In the genomic region with DNA sequence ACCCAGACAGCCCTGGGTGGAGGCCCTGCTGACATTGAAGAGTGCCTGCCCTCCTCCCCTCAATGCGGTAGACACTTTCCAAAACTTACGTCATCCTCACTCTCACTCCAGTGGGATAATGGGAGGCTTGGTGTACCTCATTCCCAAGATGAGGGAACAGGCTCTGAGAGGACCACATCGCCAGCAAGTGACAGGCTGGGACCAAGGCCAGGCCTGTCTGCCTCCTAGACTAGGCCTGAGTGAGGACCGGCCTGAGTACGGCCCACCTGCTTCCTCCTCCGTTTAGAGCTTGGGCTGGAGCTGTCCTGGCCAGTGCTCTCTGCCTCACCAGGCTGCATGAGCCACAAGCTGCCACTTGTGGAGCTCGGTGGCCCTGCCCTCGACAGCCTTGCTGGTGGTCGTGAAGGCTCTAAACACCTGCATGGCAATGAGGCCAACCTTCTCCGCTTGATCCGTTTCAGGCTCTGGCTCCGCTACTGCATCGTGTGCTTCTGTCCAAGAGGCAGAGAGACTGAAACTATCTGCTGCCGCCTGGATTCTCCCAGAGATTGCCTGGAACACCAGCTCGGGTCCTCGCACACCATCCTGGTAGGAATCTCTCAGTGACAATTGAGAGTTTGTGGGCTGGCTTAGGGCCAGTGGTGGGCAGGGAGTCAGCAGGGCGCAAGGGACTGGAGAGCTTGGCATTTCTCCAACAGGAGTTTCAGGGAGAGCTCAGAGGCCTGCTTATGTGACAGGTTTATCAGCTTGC, we compare ENCODE assay signal across 12 cellular contexts. TPM values are rescaled to one million over a fixed set of nuclear protein-coding genes. Genes with fewer than 3 reads are reported as not detected.
DNase-seq lines count a peak whose midpoint lies in the region; ATAC-seq and TF ChIP-seq lines count a peak whose summit lies in the region.
"Had no signal": no experiment of that assay in that cellular context is flagged by ENCODE, and none has a peak within 500 bp of the region (broad histone marks: within the 10 kb centered on the region; RNA-seq: fewer than 3 reads in every experiment).

No MANE protein-coding gene starts in this region.

- WGBS in psoas muscle, 3 donors: 46 to 59% (median 47%) methylated on average over 17 of the region's 17 CpGs

- H3K4me3 Mint-ChIP-seq in activated T-cell treated with anti-CD3 and anti-CD28 coated beads, Interleukin-2, amount 50 U/mL, for 24 hours: no peak overlapping the region
- no peak overlapping the region for H3K4me3 Mint-ChIP-seq in activated CD4-positive, alpha-beta T cell treated with anti-CD3 and anti-CD28 coated beads for 36 hours
- H3K4me3 Mint-ChIP-seq: stimulated activated memory B cell treated with anti-CD40 and anti-IgM and Interleukin-4, amounts not matched to agents 10 μg/mL and 1 μg/mL and 100 μg/mL, for 72 hours had no signal

- no peaks in the 10 kb centered on the region for H3K27me3 ChIP-seq in fibroblast of lung (ENCODE audit: control insufficient read depth, insufficient read depth, low read length)
- no peaks in the 10 kb centered on the region for H3K27me3 ChIP-seq in psoas muscle (ENCODE audit: insufficient read depth in 3 of 3, low read length in 2 of 3)
- H3K27me3 ChIP-seq: neutrophil had no signal

- H3K36me3 ChIP-seq in fibroblast of lung (ENCODE audit: control insufficient read depth, insufficient read depth, low read length): peaks cover 4% of the 10 kb centered on the region
- H3K36me3 ChIP-seq in psoas muscle (ENCODE audit: insufficient read depth in 1 of 2, low read depth in 1 of 2): peaks cover 0 to 31% of the 10 kb centered on the region in 2 donors

- TF ChIP-seq CTCF in fibroblast of lung (conservative IDR thresholded peaks at IDR 0.05 in 1 of 2, IDR thresholded peaks at IDR 0.05 in 1 of 2; ENCODE audit: low read depth in 1 of 2, low read length in 2 of 2) (no peak), psoas muscle (IDR thresholded peaks at IDR 0.05) (no peak)

- H3K36me3 Mint-ChIP-seq in activated T-cell treated with anti-CD3 and anti-CD28 coated beads, Interleukin-2, amount 50 U/mL, for 24 hours (ENCODE audit: low read depth): no peaks in the 10 kb centered on the region
- no peaks in the 10 kb centered on the region for H3K36me3 Mint-ChIP-seq in activated CD4-positive, alpha-beta T cell treated with anti-CD3 and anti-CD28 coated beads for 36 hours (ENCODE audit: low read depth)
- H3K36me3 Mint-ChIP-seq: stimulated activated memory B cell treated with anti-CD40 and anti-IgM and Interleukin-4, amounts not matched to agents 10 μg/mL and 1 μg/mL and 100 μg/mL, for 72 hours had no signal

- H4K20me1 ChIP-seq in fibroblast of lung (ENCODE audit: control insufficient read depth, extremely low read depth, insufficient read depth, low read length): no peaks in the 10 kb centered on the region

- H3K27ac ChIP-seq in fibroblast of lung (ENCODE audit: insufficient read depth, low read length) (no peak overlapping the region), psoas muscle (no peak overlapping the region)
- H3K27ac ChIP-seq: epithelial cell of prostate, neutrophil had no signal

- H3K9me3 ChIP-seq in fibroblast of lung (ENCODE audit: control insufficient read depth, insufficient read depth, low read depth, low read length) (no peaks in the 10 kb centered on the region), psoas muscle (no peaks in the 10 kb centered on the region)
- H3K9me3 ChIP-seq: neutrophil had no signal

- CTCF ChIA-PET in activated CD4-positive, alpha-beta T cell treated with anti-CD3 and anti-CD28 coated beads for 36 hours (lab: Charles Lee): no interaction called here

- H3K79me2 ChIP-seq in fibroblast of lung (ENCODE audit: control insufficient read depth, insufficient read depth, low read length): no peaks in the 10 kb centered on the region

- H3K4me1 ChIP-seq in fibroblast of lung (ENCODE audit: control insufficient read depth, extremely low read depth, insufficient read depth, low read length) (peaks cover 7% of the 10 kb centered on the region), psoas muscle (no peaks in the 10 kb centered on the region)

- peak overlapping the region; percentile 40 for H3K4me2 ChIP-seq in fibroblast of lung (ENCODE audit: extremely low read depth, insufficient read depth, low read length)

- intact Hi-C loops in psoas muscle (cut with DNase I): no loop called here
- intact Hi-C loops in activated CD4-positive, alpha-beta T cell treated with anti-CD3 and anti-CD28 coated beads for 36 hours (cut with DNase I, micrococcal nuclease): no loop called here

- no peak overlapping the region for H3K9ac ChIP-seq in fibroblast of lung (ENCODE audit: insufficient read depth, low read length)

- ATAC-seq in psoas muscle (peak in 3 of 4 donors; percentile 14 to 23 (median 18)), HG03095 (IDR thresholded peaks at IDR 0.05; ENCODE audit: unreplicated experiment) (no peak), HG02852 (IDR thresholded peaks at IDR 0.05; ENCODE audit: unreplicated experiment) (no peak)
- ATAC-seq in activated CD4-positive, alpha-beta T cell treated with anti-CD3 and anti-CD28 coated beads for 36 hours: no peak
- ATAC-seq: stimulated activated memory B cell treated with anti-CD40 and anti-IgM and Interleukin-4, amounts not matched to agents 10 μg/mL and 1 μg/mL and 100 μg/mL, for 72 hours had no signal

- no peaks in the 10 kb centered on the region for H3K9me3 Mint-ChIP-seq in activated T-cell treated with anti-CD3 and anti-CD28 coated beads, Interleukin-2, amount 50 U/mL, for 24 hours
- no peaks in the 10 kb centered on the region for H3K9me3 Mint-ChIP-seq in activated CD4-positive, alpha-beta T cell treated with anti-CD3 and anti-CD28 coated beads for 36 hours (ENCODE audit: low read depth)
- H3K9me3 Mint-ChIP-seq: stimulated activated memory B cell treated with anti-CD40 and anti-IgM and Interleukin-4, amounts not matched to agents 10 μg/mL and 1 μg/mL and 100 μg/mL, for 72 hours had no signal

- peak; percentile 20 for DNase-seq in H4 (ENCODE audit: low spot score)
- peak; percentile 70 for DNase-seq in NCI-H510A treated with DMSO at 0.1 percent for 48 hours (lab: John Stamatoyannopoulos, UW)
- DNase-seq in fibroblast of lung (ENCODE audit: low read depth in 2 of 2): peak; percentile 21 to 35
- DNase-seq in psoas muscle: no peak
- DNase-seq in activated T-cell treated with anti-CD3 and anti-CD28 coated beads, Interleukin-2, amount 50 U/mL, for 24 hours: no peak
- DNase-seq in activated CD4-positive, alpha-beta T cell treated with anti-CD3 and anti-CD28 coated beads for 36 hours: no peak
- DNase-seq: activated CD8-positive, alpha-beta memory T cell treated with anti-CD3 and anti-CD28 coated beads for 24 hours had no signal

- H3K27me3 Mint-ChIP-seq in activated T-cell treated with anti-CD3 and anti-CD28 coated beads, Interleukin-2, amount 50 U/mL, for 24 hours: no peaks in the 10 kb centered on the region
- H3K27me3 Mint-ChIP-seq in activated CD4-positive, alpha-beta T cell treated with anti-CD3 and anti-CD28 coated beads for 36 hours: no peaks in the 10 kb centered on the region
- H3K27me3 Mint-ChIP-seq: stimulated activated memory B cell treated with anti-CD40 and anti-IgM and Interleukin-4, amounts not matched to agents 10 μg/mL and 1 μg/mL and 100 μg/mL, for 72 hours had no signal

- POLR2A ChIA-PET in activated CD4-positive, alpha-beta T cell treated with anti-CD3 and anti-CD28 coated beads for 36 hours (lab: Charles Lee): interaction anchor here (0.6 to 0.8 kb wide), 2 partner anchors 149 to 179 kb away, joined by 3 read pairs; no protein-coding TSS in a partner anchor

- no peak overlapping the region for H2AFZ ChIP-seq in fibroblast of lung (ENCODE audit: low read length)

- H3K27ac Mint-ChIP-seq in activated T-cell treated with anti-CD3 and anti-CD28 coated beads, Interleukin-2, amount 50 U/mL, for 24 hours: no peak overlapping the region
- no peak overlapping the region for H3K27ac Mint-ChIP-seq in activated CD4-positive, alpha-beta T cell treated with anti-CD3 and anti-CD28 coated beads for 36 hours
- H3K27ac Mint-ChIP-seq: stimulated activated memory B cell treated with anti-CD40 and anti-IgM and Interleukin-4, amounts not matched to agents 10 μg/mL and 1 μg/mL and 100 μg/mL, for 72 hours had no signal

- H3K4me3 ChIP-seq in fibroblast of lung (replicated peaks in 1 of 4; ENCODE audit: control extremely low read depth in 1 of 4, insufficient read depth in 1 of 4, low read depth in 3 of 4, low read length in 4 of 4) (no peak overlapping the region), psoas muscle (no peak overlapping the region)

- H3K4me1 Mint-ChIP-seq in activated T-cell treated with anti-CD3 and anti-CD28 coated beads, Interleukin-2, amount 50 U/mL, for 24 hours (ENCODE audit: low read depth): no peaks in the 10 kb centered on the region
- no peaks in the 10 kb centered on the region for H3K4me1 Mint-ChIP-seq in activated CD4-positive, alpha-beta T cell treated with anti-CD3 and anti-CD28 coated beads for 36 hours
- H3K4me1 Mint-ChIP-seq: stimulated activated memory B cell treated with anti-CD40 and anti-IgM and Interleukin-4, amounts not matched to agents 10 μg/mL and 1 μg/mL and 100 μg/mL, for 72 hours had no signal

RNA-seq across cellular contexts. Expression of gene LRRC75B, which starts 9.5 kb away (rescaled TPM):
- total RNA-seq in H4 (2014; rRNA removed; shearing (Covaris generic)): 0.66 and 2.1 TPM in 2 replicates
- 5.6 and 7.9 TPM in 2 replicates for total RNA-seq in fibroblast of lung
- polyA plus RNA-seq in fibroblast of lung: 2.8 and 2.9 TPM in 2 replicates
- 3.5 and 4.4 TPM in 2 replicates for polyA plus RNA-seq in fibroblast of lung (2012)
- polyA minus RNA-seq in fibroblast of lung (ENCODE audit: low replicate concordance): 1.4 and 6.2 TPM in 2 replicates
- total RNA-seq in psoas muscle: 1 to 10 TPM in 3 of 4 donors, under 1 TPM in 1; 0.93 to 4.1 (median 2.7) TPM
- 1 to 10 TPM in 2 of 3 donors, under 1 TPM in 1; 0.99 to 3.9 (median 2.0) TPM for polyA plus RNA-seq in psoas muscle
- total RNA-seq in activated CD4-positive, alpha-beta T cell treated with anti-CD3 and anti-CD28 coated beads for 36 hours: under 1 TPM; 0.56 to 0.98 TPM

RNA-seq across cellular contexts. Expression of gene GGT1, which starts 19.6 kb away (rescaled TPM):
- 9.4 and 13.1 TPM in 2 replicates for total RNA-seq in H4 (2014; rRNA removed; shearing (Covaris generic))
- total RNA-seq in fibroblast of lung (1.3 and 2.0 TPM in 2 replicates), psoas muscle (1 to 10 TPM in 2 of 4 donors, under 1 TPM in 2; 0.71 to 2.6 (median 1.7) TPM)
- polyA plus RNA-seq in fibroblast of lung (0.33 and 0.37 TPM in 2 replicates), psoas muscle (1 to 10 TPM in 1 of 3 donors, under 1 TPM in 2; 0.52 to 1.3 (median 0.97) TPM)
- polyA plus RNA-seq in fibroblast of lung (2012): 0.59 TPM in 2 replicates
- 0.79 TPM in 1 of 2 replicates, not detected in the other for polyA minus RNA-seq in fibroblast of lung (ENCODE audit: low replicate concordance)
- total RNA-seq in activated CD4-positive, alpha-beta T cell treated with anti-CD3 and anti-CD28 coated beads for 36 hours: 10 to 100 TPM; 32.4 to 34.9 TPM

RNA-seq across cellular contexts. Expression of gene SNRPD3, which starts 27.6 kb away (rescaled TPM):
- 194 and 261 TPM in 2 replicates for total RNA-seq in H4 (2014; rRNA removed; shearing (Covaris generic))
- 89.9 and 114 TPM in 2 replicates for total RNA-seq in fibroblast of lung
- 151 and 221 TPM in 2 replicates for polyA plus RNA-seq in fibroblast of lung
- polyA plus RNA-seq in fibroblast of lung (2012): 151 and 177 TPM in 2 replicates
- 110 and 120 TPM in 2 replicates for polyA minus RNA-seq in fibroblast of lung (ENCODE audit: low replicate concordance)
- total RNA-seq in psoas muscle: 10 to 100 TPM; 68.8 to 90.5 (median 75.8) TPM
- 100 to 1,000 TPM in 2 of 3 donors, 10 to 100 TPM in 1; 82.7 to 129 (median 110) TPM for polyA plus RNA-seq in psoas muscle
- total RNA-seq in activated CD4-positive, alpha-beta T cell treated with anti-CD3 and anti-CD28 coated beads for 36 hours: 100 to 1,000 TPM; 156 to 232 TPM

RNA-seq across cellular contexts. Expression of gene GUCD1, which starts 28.5 kb away (rescaled TPM):
- 42.2 and 72.2 TPM in 2 replicates for total RNA-seq in H4 (2014; rRNA removed; shearing (Covaris generic))
- total RNA-seq in fibroblast of lung (143 and 178 TPM in 2 replicates), psoas muscle (100 to 1,000 TPM; 114 to 232 (median 181) TPM)
- polyA plus RNA-seq in fibroblast of lung (83.4 and 97.1 TPM in 2 replicates), psoas muscle (100 to 1,000 TPM; 137 to 180 (median 151) TPM)
- polyA plus RNA-seq in fibroblast of lung (2012): 73.4 and 84.8 TPM in 2 replicates
- polyA minus RNA-seq in fibroblast of lung (ENCODE audit: low replicate concordance): 180 and 262 TPM in 2 replicates
- total RNA-seq in activated CD4-positive, alpha-beta T cell treated with anti-CD3 and anti-CD28 coated beads for 36 hours: 100 to 1,000 TPM; 109 to 124 TPM

Comparison
In these comparisons a context has a peak if more than half of its experiments do, and no peak if none do; other contexts are left out.
1. DNase-seq: peak in H4 (single experiment), NCI-H510A treated with DMSO at 0.1 percent for 48 hours (single experiment) and fibroblast of lung (2 of 2); none in psoas muscle (0 of 2), activated T-cell treated with anti-CD3 and anti-CD28 coated beads, Interleukin-2, amount 50 U/mL, for 24 hours (single experiment) and activated CD4-positive, alpha-beta T cell treated with anti-CD3 and anti-CD28 coated beads for 36 hours (single experiment).
2. ATAC-seq: peak in psoas muscle (3 of 4); none in activated CD4-positive, alpha-beta T cell treated with anti-CD3 and anti-CD28 coated beads for 36 hours (single experiment), HG03095 (single experiment) and HG02852 (single experiment).